In genomic region chr15:58933311-58934113, GRCh38 we compare ENCODE assay signal across 8 cellular contexts. TPM values are rescaled to one million over a fixed set of nuclear protein-coding genes. Genes with fewer than 3 reads are reported as not detected.
DNase-seq lines count a peak whose midpoint lies in the region; ATAC-seq and TF ChIP-seq lines count a peak whose summit lies in the region.

Gene SLTM (minus strand): TSS chr15:58933679. CDS start chr15:58933565, 114 bp downstream.

- peak; percentile 44 for TF ChIP-seq CTCF in Calu3 (IDR thresholded peaks at IDR 0.05; ENCODE audit: unreplicated experiment)

- no peaks in the 10 kb centered on the region for H3K27me3 Mint-ChIP-seq in Calu3 (ENCODE audit: unreplicated experiment)
- H3K27me3 Mint-ChIP-seq in activated CD8-positive, alpha-beta memory T cell treated with anti-CD3 and anti-CD28 coated beads, Interleukin-2, amount 10 ng/mL, durations not matched to agents 7 days and 5 days, result no peaks in the 10 kb centered on the region

- H3K36me3 ChIP-seq in HUES48 (ENCODE audit: control insufficient read depth, insufficient read depth, low read length) (peaks cover 18% of the 10 kb centered on the region), NT2/D1 (ENCODE audit: insufficient read depth, insufficient read length, low read length) (peaks cover 29% of the 10 kb centered on the region), endocrine pancreas (ENCODE audit: control insufficient read depth, insufficient read depth, low read length) (no peaks in the 10 kb centered on the region), mesodermal cell (ENCODE audit: control insufficient read depth, insufficient read depth, low read length) (peaks cover 24% of the 10 kb centered on the region)

- 0% methylated on average over 69 to 83 of the region's 98 CpGs for WGBS in mesodermal cell (ENCODE audit: insufficient coverage in 2 of 2), 2 experiments

- CTCF ChIA-PET in Calu3 (lab: Charles Lee), result no interaction called here
- CTCF ChIA-PET in activated CD8-positive, alpha-beta memory T cell treated with anti-CD3 and anti-CD28 coated beads, Interleukin-2, amount 10 ng/mL, durations not matched to agents 7 days and 5 days (lab: Charles Lee), result no interaction called here

- no peaks in the 10 kb centered on the region for H3K9me3 Mint-ChIP-seq in Calu3 (ENCODE audit: low read depth, unreplicated experiment)
- H3K9me3 Mint-ChIP-seq in activated CD8-positive, alpha-beta memory T cell treated with anti-CD3 and anti-CD28 coated beads, Interleukin-2, amount 10 ng/mL, durations not matched to agents 7 days and 5 days (ENCODE audit: low read depth), result no peaks in the 10 kb centered on the region

- H3K4me3 Mint-ChIP-seq in Calu3 (ENCODE audit: low read depth, unreplicated experiment), result peak within 1 kb of the TSS; percentile 96
- peak within 1 kb of the TSS; percentile 99 for H3K4me3 Mint-ChIP-seq in activated CD8-positive, alpha-beta memory T cell treated with anti-CD3 and anti-CD28 coated beads, Interleukin-2, amount 10 ng/mL, durations not matched to agents 7 days and 5 days

- H3K9ac ChIP-seq in HUES48 (ENCODE audit: low read depth, low read length) (peak within 1 kb of the TSS; percentile 98), NT2/D1 (ENCODE audit: insufficient read length, low read depth) (peak within 1 kb of the TSS; percentile 99), endocrine pancreas (ENCODE audit: control insufficient read depth, insufficient read depth, low read length) (peak within 1 kb of the TSS; percentile 98)

- H3K27me3 ChIP-seq in HUES48 (ENCODE audit: control insufficient read depth, insufficient read depth, low read length), result no peaks in the 10 kb centered on the region
- H3K27me3 ChIP-seq in NT2/D1 (ENCODE audit: insufficient read depth, insufficient read length), result no peaks in the 10 kb centered on the region
- no peaks in the 10 kb centered on the region for H3K27me3 ChIP-seq in endocrine pancreas (ENCODE audit: control insufficient read depth, insufficient read depth, low read length)

- H3K9me3 ChIP-seq in HUES48 (ENCODE audit: control insufficient read depth, insufficient read depth, low read length) (no peaks in the 10 kb centered on the region), NT2/D1 (ENCODE audit: insufficient read depth, low read length) (no peaks in the 10 kb centered on the region), endocrine pancreas (ENCODE audit: control insufficient read depth, low read length) (no peaks in the 10 kb centered on the region), mesodermal cell (ENCODE audit: control insufficient read depth, low read length) (no peaks in the 10 kb centered on the region)

- peaks cover 12% of the 10 kb centered on the region for H3K4me1 ChIP-seq in HUES48 (ENCODE audit: control insufficient read depth, insufficient read depth, low read length)
- H3K4me1 ChIP-seq in NT2/D1 (ENCODE audit: insufficient read depth, insufficient read length), result no peaks in the 10 kb centered on the region
- peaks cover 14% of the 10 kb centered on the region for H3K4me1 ChIP-seq in endocrine pancreas (ENCODE audit: control insufficient read depth, insufficient read depth, low read length)
- peaks cover 3% of the 10 kb centered on the region for H3K4me1 ChIP-seq in mesodermal cell (ENCODE audit: control insufficient read depth, insufficient read depth, low read length, poor library complexity, severe bottlenecking)

- intact Hi-C loops in Calu3 (cut with micrococcal nuclease; ENCODE audit: unreplicated experiment), result loop anchor here (5.0 kb wide), 1 partner anchor 161 kb away; the partner anchor contains the start of gene MINDY2

- peak; percentile 97 for DNase-seq in Calu3
- peak; percentile 94 for DNase-seq in NT2/D1 (ENCODE audit: low read depth, low spot score)
- DNase-seq in activated CD8-positive, alpha-beta memory T cell treated with anti-CD3 and anti-CD28 coated beads, Interleukin-2, amount 10 ng/mL, durations not matched to agents 7 days and 5 days, result peak; percentile 95
- peak; percentile 72 for DNase-seq in stimulated activated CD8-positive, alpha-beta memory T cell treated with anti-CD3 and anti-CD28 coated beads, Interleukin-15, amount 100 ng/mL, for 24 hours (ENCODE audit: low read depth)

- peak within 1 kb of the TSS; percentile 99 for H3K27ac Mint-ChIP-seq in Calu3 (ENCODE audit: unreplicated experiment)
- peak within 1 kb of the TSS; percentile 100 for H3K27ac Mint-ChIP-seq in activated CD8-positive, alpha-beta memory T cell treated with anti-CD3 and anti-CD28 coated beads, Interleukin-2, amount 10 ng/mL, durations not matched to agents 7 days and 5 days

- peak; percentile 91 for ATAC-seq in GM21390 (IDR thresholded peaks at IDR 0.05; ENCODE audit: unreplicated experiment)
- ATAC-seq in activated CD8-positive, alpha-beta memory T cell treated with anti-CD3 and anti-CD28 coated beads, Interleukin-2, amount 10 ng/mL, durations not matched to agents 7 days and 5 days, result peak; percentile 96

- H3K27ac ChIP-seq in HUES48 (ENCODE audit: low read depth, low read length) (peak within 1 kb of the TSS; percentile 99), mesodermal cell (ENCODE audit: low read depth, low read length, severe bottlenecking) (peak within 1 kb of the TSS; percentile 99)

- H3K4me3 ChIP-seq in HUES48 (ENCODE audit: low read depth, low read length) (peak within 1 kb of the TSS; percentile 97), NT2/D1 (ENCODE audit: insufficient read length, low read depth) (peak within 1 kb of the TSS; percentile 95), endocrine pancreas (ENCODE audit: control insufficient read depth, insufficient read depth, low read length) (peak within 1 kb of the TSS; percentile 99), mesodermal cell (ENCODE audit: extremely low read depth, insufficient read depth, low read length, poor library complexity, severe bottlenecking) (peak within 1 kb of the TSS; percentile 90)

- H3K36me3 Mint-ChIP-seq in Calu3 (ENCODE audit: insufficient read depth, unreplicated experiment), result peaks cover 49% of the 10 kb centered on the region
- H3K36me3 Mint-ChIP-seq in activated CD8-positive, alpha-beta memory T cell treated with anti-CD3 and anti-CD28 coated beads, Interleukin-2, amount 10 ng/mL, durations not matched to agents 7 days and 5 days, result peaks cover 24% of the 10 kb centered on the region

- H3K4me1 Mint-ChIP-seq in Calu3 (ENCODE audit: low read depth, unreplicated experiment), result peaks cover 8% of the 10 kb centered on the region
- H3K4me1 Mint-ChIP-seq in activated CD8-positive, alpha-beta memory T cell treated with anti-CD3 and anti-CD28 coated beads, Interleukin-2, amount 10 ng/mL, durations not matched to agents 7 days and 5 days, result peaks cover 28% of the 10 kb centered on the region

- BruUV-seq in Calu3 (replicated peaks; lab: Mats Ljungman, UMichigan), result no TSS peak

RNA-seq across cellular contexts. Expression of gene SLTM, which starts in this region (rescaled TPM):
- 131 and 135 TPM in 2 replicates for total RNA-seq in Calu3 (2022)
- 100 to 1,000 TPM; 128 to 132 TPM for total RNA-seq in activated CD8-positive, alpha-beta memory T cell treated with anti-CD3 and anti-CD28 coated beads, Interleukin-2, amount 10 ng/mL, durations not matched to agents 7 days and 5 days
- 65.9 TPM for polyA plus RNA-seq in mesodermal cell (2013, experiment 1 of 2)
- polyA plus RNA-seq in mesodermal cell (2013, experiment 2 of 2), result 61.1 TPM

Comparison
In these comparisons a context has a peak if more than half of its experiments do, and no peak if none do; other contexts are left out.
1. Peak in every context shown above with its lines: DNase-seq, ATAC-seq, H3K4me3 ChIP-seq and H3K27ac ChIP-seq.